In the genomic region with DNA sequence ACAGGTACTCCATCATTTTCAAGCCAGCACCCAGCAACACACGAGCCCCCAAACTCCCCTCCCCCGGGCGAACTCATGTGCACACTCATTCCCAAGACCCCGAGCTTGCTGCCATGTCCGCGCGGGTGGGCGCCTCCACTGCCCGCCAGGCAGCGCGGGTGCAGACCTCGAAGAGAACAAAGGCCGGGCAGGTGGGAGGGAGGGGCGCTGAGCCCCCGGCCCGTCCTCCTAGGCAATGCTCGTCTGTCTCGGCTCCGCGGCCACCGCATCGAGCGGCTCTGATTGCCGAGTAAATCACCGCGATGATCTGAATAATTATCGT, we compare ENCODE assay signal across 9 cellular contexts. TPM values are rescaled to one million over a fixed set of nuclear protein-coding genes. Genes with fewer than 3 reads are reported as not detected.
A peak's percentile ranks its signal among the peaks of the same experiment; 100 is the strongest.
DNase-seq lines count a peak whose midpoint lies in the region; ATAC-seq and TF ChIP-seq lines count a peak whose summit lies in the region.
"Had no signal": no experiment of that assay in that cellular context is flagged by ENCODE, and none has a peak within 500 bp of the region (broad histone marks: within the 10 kb centered on the region; RNA-seq: fewer than 3 reads in every experiment).

No MANE protein-coding gene starts in this region.

- no peaks in the 10 kb centered on the region for H3K36me3 ChIP-seq in neural cell (ENCODE audit: insufficient read depth, low read length)

- ATAC-seq in HG03432 (IDR thresholded peaks at IDR 0.05; ENCODE audit: unreplicated experiment) (no peak), HG02884 (IDR thresholded peaks at IDR 0.05; ENCODE audit: unreplicated experiment) (no peak)

- no peak overlapping the region for H3K4me2 ChIP-seq in neural cell (ENCODE audit: low read length)

- H3K27ac Mint-ChIP-seq in IgD-negative memory B cell, result peak overlapping the region; percentile 23 to 96 (median 89)

- H3K36me3 Mint-ChIP-seq in IgD-negative memory B cell, result no peaks in the 10 kb centered on the region

- no peak for TF ChIP-seq EP300 in neural cell (conservative IDR thresholded peaks at IDR 0.05; ENCODE audit: poor library complexity, severe bottlenecking)

- no peak overlapping the region for H2AFZ ChIP-seq in neural cell (ENCODE audit: low read depth, low read length)

- peak overlapping the region; percentile 69 for H3K27ac ChIP-seq in cingulate gyrus (ENCODE audit: low read depth, low read length)
- peak overlapping the region; percentile 30 for H3K27ac ChIP-seq in neural cell (ENCODE audit: low read length)
- H3K27ac ChIP-seq: 22Rv1 had no signal

- DNase-seq in NCI-H1417 (lab: John Stamatoyannopoulos, UW) (peak in 2 of 3 experiments; percentile 24 to 60), NCI-H1417 treated with DMSO at 0.1 percent for 48 hours (lab: John Stamatoyannopoulos, UW) (no peak), NCI-H2107 treated with DMSO at 0.1 percent for 48 hours (lab: John Stamatoyannopoulos, UW; ENCODE audit: unreplicated experiment) (no peak)

- H3K9me3 Mint-ChIP-seq in IgD-negative memory B cell, result no peaks in the 10 kb centered on the region

- H3K27me3 ChIP-seq in neural cell (ENCODE audit: insufficient read depth, low read depth, low read length), result peaks cover 30% of the 10 kb centered on the region

- no peaks in the 10 kb centered on the region for H3K79me2 ChIP-seq in neural cell (replicated peaks; ENCODE audit: insufficient read depth, low read length)

- peaks cover 15 to 23% (median 21%) of the 10 kb centered on the region in 3 donors for H3K4me1 Mint-ChIP-seq in IgD-negative memory B cell

- H3K9ac ChIP-seq in neural cell (ENCODE audit: low read length), result peak overlapping the region; percentile 38

- no peaks in the 10 kb centered on the region for H3K9me3 ChIP-seq in neural cell (ENCODE audit: low read length)

- no peak for TF ChIP-seq CTCF in neural cell (IDR thresholded peaks at IDR 0.05; ENCODE audit: poor library complexity, severe bottlenecking)

- H3F3A ChIP-seq in neural cell (ENCODE audit: insufficient read depth, low read length, poor library complexity, severe bottlenecking), result no peaks in the 10 kb centered on the region

- no peaks in the 10 kb centered on the region for H3K9me2 ChIP-seq in neural cell (ENCODE audit: insufficient read depth, low read length)

- H3K27me3 Mint-ChIP-seq in IgD-negative memory B cell, result peaks cover 4% of the 10 kb centered on the region

- no peaks in the 10 kb centered on the region for H4K20me1 ChIP-seq in neural cell (ENCODE audit: insufficient read depth)

- H3K4me3 ChIP-seq in neural cell (ENCODE audit: low read length), result peak overlapping the region; percentile 59

- peak overlapping the region; percentile 34 to 95 (median 88) for H3K4me3 Mint-ChIP-seq in IgD-negative memory B cell

- no peak for TF ChIP-seq RAD21 in neural cell (conservative IDR thresholded peaks at IDR 0.05)

TF ChIP-seq in neural cell, 6 proteins besides CTCF, POLR2A, EP300 and RAD21:
- no peak for TF ChIP-seq EZH2 (IDR thresholded peaks at IDR 0.05; ENCODE audit: borderline replicate concordance, insufficient read depth, low read length, poor library complexity, severe bottlenecking)
- TF ChIP-seq MXI1 (conservative IDR thresholded peaks at IDR 0.05; ENCODE audit: poor library complexity, severe bottlenecking), result no peak
- TF ChIP-seq, protein P1, sequence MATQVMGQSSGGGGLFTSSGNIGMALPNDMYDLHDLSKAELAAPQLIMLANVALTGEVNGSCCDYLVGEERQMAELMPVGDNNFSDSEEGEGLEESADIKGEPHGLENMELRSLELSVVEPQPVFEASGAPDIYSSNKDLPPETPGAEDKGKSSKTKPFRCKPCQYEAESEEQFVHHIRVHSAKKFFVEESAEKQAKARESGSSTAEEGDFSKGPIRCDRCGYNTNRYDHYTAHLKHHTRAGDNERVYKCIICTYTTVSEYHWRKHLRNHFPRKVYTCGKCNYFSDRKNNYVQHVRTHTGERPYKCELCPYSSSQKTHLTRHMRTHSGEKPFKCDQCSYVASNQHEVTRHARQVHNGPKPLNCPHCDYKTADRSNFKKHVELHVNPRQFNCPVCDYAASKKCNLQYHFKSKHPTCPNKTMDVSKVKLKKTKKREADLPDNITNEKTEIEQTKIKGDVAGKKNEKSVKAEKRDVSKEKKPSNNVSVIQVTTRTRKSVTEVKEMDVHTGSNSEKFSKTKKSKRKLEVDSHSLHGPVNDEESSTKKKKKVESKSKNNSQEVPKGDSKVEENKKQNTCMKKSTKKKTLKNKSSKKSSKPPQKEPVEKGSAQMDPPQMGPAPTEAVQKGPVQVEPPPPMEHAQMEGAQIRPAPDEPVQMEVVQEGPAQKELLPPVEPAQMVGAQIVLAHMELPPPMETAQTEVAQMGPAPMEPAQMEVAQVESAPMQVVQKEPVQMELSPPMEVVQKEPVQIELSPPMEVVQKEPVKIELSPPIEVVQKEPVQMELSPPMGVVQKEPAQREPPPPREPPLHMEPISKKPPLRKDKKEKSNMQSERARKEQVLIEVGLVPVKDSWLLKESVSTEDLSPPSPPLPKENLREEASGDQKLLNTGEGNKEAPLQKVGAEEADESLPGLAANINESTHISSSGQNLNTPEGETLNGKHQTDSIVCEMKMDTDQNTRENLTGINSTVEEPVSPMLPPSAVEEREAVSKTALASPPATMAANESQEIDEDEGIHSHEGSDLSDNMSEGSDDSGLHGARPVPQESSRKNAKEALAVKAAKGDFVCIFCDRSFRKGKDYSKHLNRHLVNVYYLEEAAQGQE (IDR thresholded peaks at IDR 0.05; ENCODE audit: borderline replicate concordance), result no peak
- no peak for TF ChIP-seq POLR2AphosphoS5 (IDR thresholded peaks at IDR 0.05)

RNA-seq across cellular contexts. Expression of a gene that starts 47.1 kb away (rescaled TPM):
- not detected for polyA plus RNA-seq in IgD-negative memory B cell
- 33.4 and 38.6 TPM in 2 replicates for polyA plus RNA-seq in neural cell
- 47.7 and 49.2 TPM in 2 replicates for polyA minus RNA-seq in neural cell

Comparison
In these comparisons a context has a peak if more than half of its experiments do, and no peak if none do; other contexts are left out.
1. DNase-seq: peak in NCI-H1417 (2 of 3); none in NCI-H1417 treated with DMSO at 0.1 percent for 48 hours (single experiment) and NCI-H2107 treated with DMSO at 0.1 percent for 48 hours (single experiment).
2. RNA of a gene that starts 47.1 kb away (polyA plus RNA-seq): 33.4 to 38.6 TPM in neural cell; not detected in IgD-negative memory B cell (single experiment); every median in the first group is over 10 times any median in the second.